1 cellular context compared by ENCODE assay signal in genomic region chr7:137985253-137985896, GRCh38.
TF ChIP-seq lines count a peak whose summit lies in the region.

No MANE protein-coding gene starts in this region.

TF ChIP-seq in SK-N-SH treated with all-trans-retinoic acid at 6 μM for 48 hours, 23 proteins besides CTCF, POLR2A, EP300 and RAD21 (continued from another document):
- no peak for TF ChIP-seq ZFP3 (CRISPR knock-in tag; IDR thresholded peaks at IDR 0.05)
- no peak for TF ChIP-seq ESRRG (CRISPR knock-in tag; IDR thresholded peaks at IDR 0.05)
- no peak for TF ChIP-seq CSDC2 (CRISPR knock-in tag; IDR thresholded peaks at IDR 0.05)
